18 cellular contexts compared by ENCODE assay signal in genomic region chr2:24659862-24660261, GRCh38.
DNase-seq lines count a peak whose midpoint lies in the region; ATAC-seq and TF ChIP-seq lines count a peak whose summit lies in the region.
"Had no signal": no experiment of that assay in that cellular context is flagged by ENCODE, and none has a peak within 500 bp of the region (broad histone marks: within the 10 kb centered on the region; RNA-seq: fewer than 3 reads in every experiment).

No MANE protein-coding gene starts in this region.

- no peaks in the 10 kb centered on the region for H3K27me3 Mint-ChIP-seq in GM23338 (ENCODE audit: insufficient read depth, low read depth, poor library complexity)
- no peaks in the 10 kb centered on the region for H3K27me3 Mint-ChIP-seq in activated naive CD4-positive, alpha-beta T cell treated with anti-CD3 and anti-CD28 coated beads, Interleukin-2, amount 10 ng/mL, durations not matched to agents 7 days and 5 days
- H3K27me3 Mint-ChIP-seq: CD8-positive, alpha-beta memory T cell had no signal

- no peaks in the 10 kb centered on the region for H3K27me3 ChIP-seq in GM23338 (ENCODE audit: insufficient read depth)
- H3K27me3 ChIP-seq: BLaER1, MG63 had no signal

- no peaks in the 10 kb centered on the region for H3K9me3 Mint-ChIP-seq in GM23338
- no peaks in the 10 kb centered on the region for H3K9me3 Mint-ChIP-seq in activated naive CD4-positive, alpha-beta T cell treated with anti-CD3 and anti-CD28 coated beads, Interleukin-2, amount 10 ng/mL, durations not matched to agents 7 days and 5 days
- H3K9me3 Mint-ChIP-seq: CD8-positive, alpha-beta memory T cell had no signal

- no peak overlapping the region for H3K4me3 ChIP-seq in GM23338
- H3K4me3 ChIP-seq: BLaER1, MG63 had no signal

- H3F3A ChIP-seq in GM23338 (replicated peaks; ENCODE audit: low read depth) = no peaks in the 10 kb centered on the region

- H3K9me2 ChIP-seq in GM23338 (ENCODE audit: insufficient read depth) = no peaks in the 10 kb centered on the region

- H4K20me1 ChIP-seq in GM23338 (replicated peaks; ENCODE audit: insufficient read depth) = no peaks in the 10 kb centered on the region
- H4K20me1 ChIP-seq: BLaER1 had no signal

- no peak for ATAC-seq in GM23338
- ATAC-seq: HepG2 had no signal

- peaks cover 5% of the 10 kb centered on the region; the same call in 2 of the 3 replicates for H3K4me1 Mint-ChIP-seq in GM23338
- no peaks in the 10 kb centered on the region for H3K4me1 Mint-ChIP-seq in activated naive CD4-positive, alpha-beta T cell treated with anti-CD3 and anti-CD28 coated beads, Interleukin-2, amount 10 ng/mL, durations not matched to agents 7 days and 5 days

- CTCF ChIA-PET in activated naive CD4-positive, alpha-beta T cell treated with anti-CD3 and anti-CD28 coated beads, Interleukin-2, amount 10 ng/mL, durations not matched to agents 7 days and 5 days (lab: Charles Lee) = no interaction called here

- no peak overlapping the region for H3K4me3 Mint-ChIP-seq in GM23338
- H3K4me3 Mint-ChIP-seq in activated naive CD4-positive, alpha-beta T cell treated with anti-CD3 and anti-CD28 coated beads, Interleukin-2, amount 10 ng/mL, durations not matched to agents 7 days and 5 days = no peak overlapping the region
- H3K4me3 Mint-ChIP-seq: CD8-positive, alpha-beta memory T cell had no signal

- no peak overlapping the region for H3K27ac Mint-ChIP-seq in GM23338
- no peak overlapping the region for H3K27ac Mint-ChIP-seq in activated naive CD4-positive, alpha-beta T cell treated with anti-CD3 and anti-CD28 coated beads, Interleukin-2, amount 10 ng/mL, durations not matched to agents 7 days and 5 days

- no peaks in the 10 kb centered on the region for H3K36me3 Mint-ChIP-seq in GM23338 (ENCODE audit: low read depth)
- H3K36me3 Mint-ChIP-seq in activated naive CD4-positive, alpha-beta T cell treated with anti-CD3 and anti-CD28 coated beads, Interleukin-2, amount 10 ng/mL, durations not matched to agents 7 days and 5 days = no peaks in the 10 kb centered on the region

- DNase-seq in GM23338 (ENCODE audit: low spot score) (no peak), NCI-H1417 (lab: John Stamatoyannopoulos, UW) (peak; percentile 20 to 97 (median 85)), NCI-H524 treated with DMSO at 0.1 percent for 48 hours (lab: John Stamatoyannopoulos, UW) (peak; percentile 78), left kidney (ENCODE audit: low read depth, low spot score) (peak; percentile 6), mucosa of gallbladder (ENCODE audit: low spot score) (no peak), hypothalamus (lab: John Stamatoyannopoulos, UW) (no peak), SKM-1 treated with dmso at 0.1 percent for 144 hours (lab: John Stamatoyannopoulos, UW; ENCODE audit: unreplicated experiment) (no peak)
- DNase-seq in activated naive CD4-positive, alpha-beta T cell treated with anti-CD3 and anti-CD28 coated beads, Interleukin-2, amount 10 ng/mL, durations not matched to agents 7 days and 5 days = no peak
- DNase-seq: CD8-positive, alpha-beta memory T cell; DMS153; EL; MG63; NCI-H1105; NCI-H2029 treated with DMSO at 0.1 percent for 48 hours; NCI-H526; SIG-M5 had no signal

- no peak overlapping the region for H2AFZ ChIP-seq in GM23338

- H3K27ac ChIP-seq in GM23338 (ENCODE audit: low read depth) = 0 out of 2 replicates have a peak overlapping the region, but pooled peaks have one; percentile 8
- H3K27ac ChIP-seq: BLaER1 had no signal

- no peaks in the 10 kb centered on the region for H3K36me3 ChIP-seq in GM23338 (ENCODE audit: insufficient read depth)
- H3K36me3 ChIP-seq: MG63 had no signal

- TF ChIP-seq CTCF in GM23338 (conservative IDR thresholded peaks at IDR 0.05; ENCODE audit: low read depth in 2 of 2) = no peak

- peaks cover 9% of the 10 kb centered on the region; the same call in 1 of the 2 replicates for H3K4me1 ChIP-seq in GM23338 (ENCODE audit: insufficient read depth)
- H3K4me1 ChIP-seq: BLaER1 had no signal

- no peaks in the 10 kb centered on the region for H3K79me2 ChIP-seq in GM23338 (replicated peaks; ENCODE audit: insufficient read depth)

- no peak overlapping the region for H3K4me2 ChIP-seq in GM23338
- H3K4me2 ChIP-seq: BLaER1 had no signal

TF ChIP-seq in GM23338, 12 proteins besides CTCF, POLR2A, EP300 and RAD21:
- TF ChIP-seq STAT1 (IDR thresholded peaks at IDR 0.05; ENCODE audit: unreplicated experiment) (no peak), NANOG (IDR thresholded peaks at IDR 0.05; ENCODE audit: borderline replicate concordance) (no peak), REST (IDR thresholded peaks at IDR 0.05; ENCODE audit: unreplicated experiment) (no peak), ETS1 (IDR thresholded peaks at IDR 0.05) (no peak), POLR2AphosphoS5 (IDR thresholded peaks at IDR 0.05; ENCODE audit: low read depth) (no peak), EZH2 (IDR thresholded peaks at IDR 0.05; ENCODE audit: low read depth, unreplicated experiment) (no peak)

Comparison
In these comparisons a context has a peak if more than half of its experiments do, and no peak if none do; other contexts are left out.
1. DNase-seq: peak in NCI-H1417 (3 of 3), NCI-H524 treated with DMSO at 0.1 percent for 48 hours (single experiment) and left kidney (single experiment); none in GM23338 (single experiment), activated naive CD4-positive, alpha-beta T cell treated with anti-CD3 and anti-CD28 coated beads, Interleukin-2, amount 10 ng/mL, durations not matched to agents 7 days and 5 days (single experiment), mucosa of gallbladder (single experiment), hypothalamus (0 of 51) and SKM-1 treated with dmso at 0.1 percent for 144 hours (single experiment).